ENCODE assay signal across 15 cellular contexts in the genomic region with DNA sequence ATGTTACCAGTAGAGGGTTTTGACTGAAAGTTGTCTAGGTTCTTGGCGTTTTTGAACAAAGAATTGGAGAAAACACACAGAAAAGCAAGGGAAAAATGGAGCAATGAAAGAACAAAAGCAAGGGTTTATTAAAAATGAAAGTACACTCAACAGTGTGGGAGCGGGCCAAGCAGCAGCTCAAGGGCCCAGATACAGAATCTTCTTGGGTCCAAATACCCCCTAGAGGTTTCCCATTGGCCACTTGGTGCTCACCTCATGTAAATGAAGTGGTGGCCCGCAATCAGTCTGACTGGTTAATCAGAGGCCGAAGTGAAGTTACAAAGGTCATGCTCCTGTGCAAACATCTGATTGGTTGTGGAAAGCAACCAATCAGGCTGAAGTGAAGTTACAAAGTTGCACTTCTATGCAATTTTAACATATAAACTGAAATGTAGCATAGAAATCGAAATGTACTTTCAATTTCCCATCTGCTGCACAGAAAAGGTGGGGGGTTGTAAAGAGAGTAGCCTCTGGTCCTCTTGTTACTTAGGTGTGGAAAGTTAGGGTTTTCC. TPM values are rescaled to one million over a fixed set of nuclear protein-coding genes. Genes with fewer than 3 reads are reported as not detected.
DNase-seq lines count a peak whose midpoint lies in the region; ATAC-seq and TF ChIP-seq lines count a peak whose summit lies in the region.
"Had no signal": no experiment of that assay in that cellular context is flagged by ENCODE, and none has a peak within 500 bp of the region (broad histone marks: within the 10 kb centered on the region; RNA-seq: fewer than 3 reads in every experiment).

No MANE protein-coding gene starts in this region.

- peaks cover 2% of the 10 kb centered on the region for H3K36me3 Mint-ChIP-seq in activated CD8-positive, alpha-beta memory T cell treated with anti-CD3 and anti-CD28 coated beads, Interleukin-2, amount 10 ng/mL, durations not matched to agents 7 days and 5 days
- H3K36me3 Mint-ChIP-seq in WTC11: no peaks in the 10 kb centered on the region
- H3K36me3 Mint-ChIP-seq in effector memory CD8-positive, alpha-beta T cell (ENCODE audit: insufficient read depth): peaks cover 18% of the 10 kb centered on the region

- no peak for TF ChIP-seq CTCF in WTC11 (IDR thresholded peaks at IDR 0.05)
- no peak for TF ChIP-seq CTCF in GM20000 (IDR thresholded peaks at IDR 0.05; ENCODE audit: extremely low read depth, missing control alignments)

- H3K4me3 Mint-ChIP-seq in activated CD8-positive, alpha-beta memory T cell treated with anti-CD3 and anti-CD28 coated beads, Interleukin-2, amount 10 ng/mL, durations not matched to agents 7 days and 5 days: peak overlapping the region; percentile 92
- peak overlapping the region; percentile 32; the same call in 1 of the 2 replicates for H3K4me3 Mint-ChIP-seq in WTC11
- peak overlapping the region; percentile 75 to 92 for H3K4me3 Mint-ChIP-seq in effector memory CD8-positive, alpha-beta T cell

- peak; percentile 45 for ATAC-seq in activated CD8-positive, alpha-beta memory T cell treated with anti-CD3 and anti-CD28 coated beads, Interleukin-2, amount 10 ng/mL, durations not matched to agents 7 days and 5 days
- ATAC-seq in WTC11 (no peak), HG03196 (IDR thresholded peaks at IDR 0.05; ENCODE audit: unreplicated experiment) (no peak), HG02870 (IDR thresholded peaks at IDR 0.05; ENCODE audit: unreplicated experiment) (no peak)
- no peak for ATAC-seq in effector memory CD8-positive, alpha-beta T cell (replicated peaks)
- no peak for ATAC-seq in stimulated activated naive CD8-positive, alpha-beta T cell treated with anti-CD3 and anti-CD28 coated beads, Interleukin-15, Interleukin-2, amounts not matched to agents 100 U/mL and 50 U/mL, for 24 hours
- ATAC-seq: A549 had no signal

- POLR2A ChIA-PET in WTC11 (lab: Charles Lee): no interaction called here

- H3K27me3 Mint-ChIP-seq in activated CD8-positive, alpha-beta memory T cell treated with anti-CD3 and anti-CD28 coated beads, Interleukin-2, amount 10 ng/mL, durations not matched to agents 7 days and 5 days: no peaks in the 10 kb centered on the region
- H3K27me3 Mint-ChIP-seq in WTC11 (ENCODE audit: low read depth): peaks cover 6% of the 10 kb centered on the region
- no peaks in the 10 kb centered on the region for H3K27me3 Mint-ChIP-seq in effector memory CD8-positive, alpha-beta T cell

- peak overlapping the region; percentile 86 for H3K27ac Mint-ChIP-seq in activated CD8-positive, alpha-beta memory T cell treated with anti-CD3 and anti-CD28 coated beads, Interleukin-2, amount 10 ng/mL, durations not matched to agents 7 days and 5 days
- H3K27ac Mint-ChIP-seq in WTC11: no peak overlapping the region; the same call in 1 of the 2 replicates
- H3K27ac Mint-ChIP-seq in effector memory CD8-positive, alpha-beta T cell: peak overlapping the region; percentile 89

- peaks cover 36% of the 10 kb centered on the region for H3K4me1 Mint-ChIP-seq in activated CD8-positive, alpha-beta memory T cell treated with anti-CD3 and anti-CD28 coated beads, Interleukin-2, amount 10 ng/mL, durations not matched to agents 7 days and 5 days
- peaks cover 28% of the 10 kb centered on the region for H3K4me1 Mint-ChIP-seq in WTC11
- H3K4me1 Mint-ChIP-seq in effector memory CD8-positive, alpha-beta T cell (ENCODE audit: low read depth in 2 of 2): peaks cover 34 to 37% of the 10 kb centered on the region in 2 donors

- CTCF ChIA-PET in activated CD8-positive, alpha-beta memory T cell treated with anti-CD3 and anti-CD28 coated beads, Interleukin-2, amount 10 ng/mL, durations not matched to agents 7 days and 5 days (lab: Charles Lee): interaction anchor here (1.2 to 3.3 kb wide), 6 partner anchors 10 to 109 kb away, joined by 3 to 26 read pairs (median 6); a partner anchor contains a TSS
- CTCF ChIA-PET in WTC11 (lab: Charles Lee): interaction anchor here (1.2 to 3.8 kb wide), 3 partner anchors 12 to 66 kb away, joined by 8 to 70 read pairs (median 20); no protein-coding TSS in a partner anchor

- H3K9me3 Mint-ChIP-seq in activated CD8-positive, alpha-beta memory T cell treated with anti-CD3 and anti-CD28 coated beads, Interleukin-2, amount 10 ng/mL, durations not matched to agents 7 days and 5 days (ENCODE audit: low read depth): no peaks in the 10 kb centered on the region
- H3K9me3 Mint-ChIP-seq in WTC11: no peaks in the 10 kb centered on the region
- no peaks in the 10 kb centered on the region for H3K9me3 Mint-ChIP-seq in effector memory CD8-positive, alpha-beta T cell

- DNase-seq in activated CD8-positive, alpha-beta memory T cell treated with anti-CD3 and anti-CD28 coated beads, Interleukin-2, amount 10 ng/mL, durations not matched to agents 7 days and 5 days: peak; percentile 90
- DNase-seq in activated CD8-positive, alpha-beta memory T cell treated with anti-CD3 and anti-CD28 coated beads, Interleukin-2, amount 50 U/mL, for 48 hours: no peak
- DNase-seq in WTC11 (ENCODE audit: low spot score) (no peak), GM20000 (ENCODE audit: low spot score) (no peak)
- peak in 2 of 3 experiments; percentile 25 to 26 for DNase-seq in effector memory CD8-positive, alpha-beta T cell
- peak; percentile 51 for DNase-seq in stimulated activated naive CD8-positive, alpha-beta T cell treated with anti-CD3 and anti-CD28 coated beads, Interleukin-15, Interleukin-2, amounts not matched to agents 100 U/mL and 50 U/mL, for 24 hours
- DNase-seq: SHP77 had no signal

TF ChIP-seq in WTC11, 78 proteins besides CTCF, POLR2A, EP300 and RAD21:
- peak; percentile 49; the same call in 1 of the 2 replicates for TF ChIP-seq NFYB (CRISPR knock-in tag; conservative IDR thresholded peaks at IDR 0.05; ENCODE audit: low read depth)
- TF ChIP-seq, protein P1, sequence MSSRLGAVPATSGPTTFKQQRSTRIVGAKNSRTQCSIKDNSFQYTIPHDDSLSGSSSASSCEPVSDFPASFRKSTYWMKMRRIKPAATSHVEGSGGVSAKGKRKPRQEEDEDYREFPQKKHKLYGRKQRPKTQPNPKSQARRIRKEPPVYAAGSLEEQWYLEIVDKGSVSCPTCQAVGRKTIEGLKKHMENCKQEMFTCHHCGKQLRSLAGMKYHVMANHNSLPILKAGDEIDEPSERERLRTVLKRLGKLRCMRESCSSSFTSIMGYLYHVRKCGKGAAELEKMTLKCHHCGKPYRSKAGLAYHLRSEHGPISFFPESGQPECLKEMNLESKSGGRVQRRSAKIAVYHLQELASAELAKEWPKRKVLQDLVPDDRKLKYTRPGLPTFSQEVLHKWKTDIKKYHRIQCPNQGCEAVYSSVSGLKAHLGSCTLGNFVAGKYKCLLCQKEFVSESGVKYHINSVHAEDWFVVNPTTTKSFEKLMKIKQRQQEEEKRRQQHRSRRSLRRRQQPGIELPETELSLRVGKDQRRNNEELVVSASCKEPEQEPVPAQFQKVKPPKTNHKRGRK (CRISPR knock-in tag; IDR thresholded peaks at IDR 0.05; ENCODE audit: borderline replicate concordance): no peak

RNA-seq across cellular contexts. Expression of a gene that starts 1.9 kb away (rescaled TPM):
- 10 to 100 TPM; 13.4 to 18.7 TPM for total RNA-seq in activated CD8-positive, alpha-beta memory T cell treated with anti-CD3 and anti-CD28 coated beads, Interleukin-2, amount 10 ng/mL, durations not matched to agents 7 days and 5 days
- total RNA-seq in WTC11 (2021): 33.1 to 36.2 TPM (median 33.2 TPM) in 3 replicates

RNA-seq across cellular contexts. Expression of a gene that starts 27.2 kb away (rescaled TPM):
- total RNA-seq in activated CD8-positive, alpha-beta memory T cell treated with anti-CD3 and anti-CD28 coated beads, Interleukin-2, amount 10 ng/mL, durations not matched to agents 7 days and 5 days: 10 to 100 TPM; 73.1 to 89.1 TPM
- total RNA-seq in WTC11 (2021): 8.2 to 12.4 TPM (median 8.6 TPM) in 3 replicates

RNA-seq across cellular contexts. Expression of a gene that starts 52.5 kb away (rescaled TPM):
- total RNA-seq in activated CD8-positive, alpha-beta memory T cell treated with anti-CD3 and anti-CD28 coated beads, Interleukin-2, amount 10 ng/mL, durations not matched to agents 7 days and 5 days: not detected
- not detected in 3 replicates for total RNA-seq in WTC11 (2021)
- total RNA-seq: dermis microvascular lymphatic vessel endothelial cell, glomerular endothelial cell, lung microvascular endothelial cell, smooth muscle cell, thoracic aorta had no signal

Comparison
In these comparisons a context has a peak if more than half of its experiments do, and no peak if none do; other contexts are left out.
1. DNase-seq: peak in activated CD8-positive, alpha-beta memory T cell treated with anti-CD3 and anti-CD28 coated beads, Interleukin-2, amount 10 ng/mL, durations not matched to agents 7 days and 5 days (single experiment), effector memory CD8-positive, alpha-beta T cell (2 of 3) and stimulated activated naive CD8-positive, alpha-beta T cell treated with anti-CD3 and anti-CD28 coated beads, Interleukin-15, Interleukin-2, amounts not matched to agents 100 U/mL and 50 U/mL, for 24 hours (single experiment); none in activated CD8-positive, alpha-beta memory T cell treated with anti-CD3 and anti-CD28 coated beads, Interleukin-2, amount 50 U/mL, for 48 hours (single experiment), WTC11 (single experiment) and GM20000 (single experiment).
2. H3K4me3 Mint-ChIP-seq: peak in every context shown above with its lines; median percentile 92 in activated CD8-positive, alpha-beta memory T cell treated with anti-CD3 and anti-CD28 coated beads, Interleukin-2, amount 10 ng/mL, durations not matched to agents 7 days and 5 days; 84 in effector memory CD8-positive, alpha-beta T cell; 32 in WTC11.